ENCODE assay signal across 1 cellular context in the genomic region with DNA sequence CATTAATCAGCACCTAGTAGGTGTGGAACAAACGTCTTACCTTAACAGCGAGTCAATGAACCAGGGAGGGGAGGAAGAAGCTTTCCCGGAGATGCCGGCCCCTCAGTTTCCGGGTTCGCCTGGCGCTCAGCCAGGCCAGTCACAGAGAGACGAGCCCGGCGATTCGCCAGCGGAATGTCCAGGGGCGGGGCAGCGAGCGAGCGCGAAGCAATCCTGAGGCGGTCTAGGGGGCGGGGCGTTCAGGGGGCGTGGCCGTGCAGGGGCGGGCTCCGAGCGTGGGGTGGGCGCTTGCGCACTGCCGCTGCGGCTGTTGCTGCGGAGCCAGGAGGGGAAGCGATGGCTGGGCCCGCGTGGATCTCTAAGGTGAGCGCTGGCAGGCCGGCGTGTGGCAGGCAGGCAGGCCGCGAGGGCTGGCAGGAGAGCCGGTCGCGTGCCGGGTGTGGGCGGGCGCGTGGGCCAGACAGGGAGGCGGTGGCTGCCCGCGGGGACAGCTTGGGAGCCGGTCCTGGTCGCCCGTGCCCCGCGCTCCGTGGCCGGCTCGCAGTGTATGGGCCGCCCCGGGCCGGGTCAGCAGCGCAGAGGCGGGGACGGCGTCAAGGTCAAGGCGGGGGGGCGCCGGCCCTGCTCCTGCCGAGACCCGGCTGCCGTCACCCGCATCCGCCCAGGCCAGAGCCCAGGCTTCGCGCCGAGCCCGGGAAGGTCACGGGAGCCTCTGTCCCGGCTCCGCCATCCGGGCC.
TF ChIP-seq lines count a peak whose summit lies in the region.

TSS of gene IDH3A (plus strand) at position 295 of the 737 bp plus-strand sequence. CDS start at position 337, 42 bp downstream.

TF ChIP-seq in HepG2, 621 proteins besides CTCF, POLR2A, EP300 and RAD21 (continued from another document and continues in another):
- TF ChIP-seq ZBED4 (CRISPR knock-in tag; IDR thresholded peaks at IDR 0.05; ENCODE audit: borderline replicate concordance), result peak; percentile 51; the same call in 1 of the 2 replicates
- TF ChIP-seq ZNF652 (CRISPR knock-in tag; IDR thresholded peaks at IDR 0.05; ENCODE audit: borderline replicate concordance, low read depth), result no peak
- TF ChIP-seq TGIF2 (CRISPR knock-in tag; IDR thresholded peaks at IDR 0.05), result peak; percentile 81
- TF ChIP-seq MXD1 (CRISPR knock-in tag; IDR thresholded peaks at IDR 0.05), result no peak; the same call in 1 of the 2 replicates
- TF ChIP-seq ZSCAN12 (CRISPR knock-in tag; IDR thresholded peaks at IDR 0.05), result no peak
- no peak for TF ChIP-seq SMAD9 (CRISPR knock-in tag; IDR thresholded peaks at IDR 0.05)
- TF ChIP-seq ZNF18 (CRISPR knock-in tag; IDR thresholded peaks at IDR 0.05; ENCODE audit: insufficient replicate concordance), result no peak
- no peak for TF ChIP-seq ZNF546 (CRISPR knock-in tag; conservative IDR thresholded peaks at IDR 0.05)
- no peak for TF ChIP-seq SMAD3 (CRISPR knock-in tag; IDR thresholded peaks at IDR 0.05)
- TF ChIP-seq SMAD1 (CRISPR knock-in tag; IDR thresholded peaks at IDR 0.05; ENCODE audit: borderline replicate concordance, low read depth), result no peak
- TF ChIP-seq, protein P1, sequence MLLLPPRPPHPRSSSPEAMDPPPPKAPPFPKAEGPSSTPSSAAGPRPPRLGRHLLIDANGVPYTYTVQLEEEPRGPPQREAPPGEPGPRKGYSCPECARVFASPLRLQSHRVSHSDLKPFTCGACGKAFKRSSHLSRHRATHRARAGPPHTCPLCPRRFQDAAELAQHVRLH (CRISPR knock-in tag; IDR thresholded peaks at IDR 0.05; ENCODE audit: borderline replicate concordance, low read depth), result no peak
- no peak for TF ChIP-seq ZNF335 (CRISPR knock-in tag; IDR thresholded peaks at IDR 0.05)
- no peak for TF ChIP-seq SOX13 (IDR thresholded peaks at IDR 0.05)
- no peak for TF ChIP-seq SOX13 (CRISPR knock-in tag; conservative IDR thresholded peaks at IDR 0.05 in 1 of 2, IDR thresholded peaks at IDR 0.05 in 1 of 2)
- no peak for TF ChIP-seq MED13 (CRISPR knock-in tag; IDR thresholded peaks at IDR 0.05)
- TF ChIP-seq ZNF275 (CRISPR knock-in tag; IDR thresholded peaks at IDR 0.05; ENCODE audit: borderline replicate concordance), result no peak
- no peak for TF ChIP-seq SRF (IDR thresholded peaks at IDR 0.05; ENCODE audit: low read depth, low read length)
- no peak for TF ChIP-seq CBX5 (CRISPR knock-in tag; IDR thresholded peaks at IDR 0.05; ENCODE audit: borderline replicate concordance)
- no peak for TF ChIP-seq ZNF256 (CRISPR knock-in tag; conservative IDR thresholded peaks at IDR 0.05)
- no peak for TF ChIP-seq ZNF280B (CRISPR knock-in tag; IDR thresholded peaks at IDR 0.05; ENCODE audit: borderline replicate concordance)
- no peak for TF ChIP-seq ZNF205 (CRISPR knock-in tag; IDR thresholded peaks at IDR 0.05)
- TF ChIP-seq HIVEP1 (CRISPR knock-in tag; IDR thresholded peaks at IDR 0.05), result no peak
- TF ChIP-seq ZNF607 (CRISPR knock-in tag; IDR thresholded peaks at IDR 0.05; ENCODE audit: borderline replicate concordance), result no peak; the same call in none of the 2 replicates
- TF ChIP-seq BCL6 (CRISPR knock-in tag; IDR thresholded peaks at IDR 0.05), result no peak
- TF ChIP-seq ZNF660 (CRISPR knock-in tag; IDR thresholded peaks at IDR 0.05; ENCODE audit: borderline replicate concordance, low read depth), result no peak
- no peak for TF ChIP-seq ZNF674 (CRISPR knock-in tag; IDR thresholded peaks at IDR 0.05; ENCODE audit: low read depth)
- TF ChIP-seq ZSCAN31 (CRISPR knock-in tag; IDR thresholded peaks at IDR 0.05; ENCODE audit: low read depth), result peak; percentile 86; the same call in 1 of the 2 replicates
- no peak for TF ChIP-seq ZNF577 (CRISPR knock-in tag; IDR thresholded peaks at IDR 0.05; ENCODE audit: borderline replicate concordance, low read depth)
- peak; percentile 58; the same call in 1 of the 2 replicates for TF ChIP-seq ZNF605 (CRISPR knock-in tag; IDR thresholded peaks at IDR 0.05)
- no peak for TF ChIP-seq SRSF9 (IDR thresholded peaks at IDR 0.05; ENCODE audit: borderline replicate concordance, insufficient read depth, low read depth, low read length, poor library complexity, severe bottlenecking)
- no peak for TF ChIP-seq ZNF761 (CRISPR knock-in tag; conservative IDR thresholded peaks at IDR 0.05)
- TF ChIP-seq WIZ (CRISPR knock-in tag; IDR thresholded peaks at IDR 0.05), result no peak
- no peak for TF ChIP-seq GRHL1 (CRISPR knock-in tag; conservative IDR thresholded peaks at IDR 0.05)
- TF ChIP-seq ZSCAN22 (CRISPR knock-in tag; IDR thresholded peaks at IDR 0.05), result no peak
- TF ChIP-seq ATF1 (CRISPR knock-in tag; IDR thresholded peaks at IDR 0.05), result no peak
- no peak for TF ChIP-seq FOSL1 (CRISPR knock-in tag; IDR thresholded peaks at IDR 0.05; ENCODE audit: borderline replicate concordance)
- no peak for TF ChIP-seq ZNF550 (CRISPR knock-in tag; IDR thresholded peaks at IDR 0.05; ENCODE audit: borderline replicate concordance)
- no peak for TF ChIP-seq NR2F6 (IDR thresholded peaks at IDR 0.05)
- TF ChIP-seq NR2F6 (CRISPR knock-in tag; IDR thresholded peaks at IDR 0.05), result no peak
- TF ChIP-seq RARG (CRISPR knock-in tag; IDR thresholded peaks at IDR 0.05; ENCODE audit: low read depth), result no peak
- TF ChIP-seq, protein P2, sequence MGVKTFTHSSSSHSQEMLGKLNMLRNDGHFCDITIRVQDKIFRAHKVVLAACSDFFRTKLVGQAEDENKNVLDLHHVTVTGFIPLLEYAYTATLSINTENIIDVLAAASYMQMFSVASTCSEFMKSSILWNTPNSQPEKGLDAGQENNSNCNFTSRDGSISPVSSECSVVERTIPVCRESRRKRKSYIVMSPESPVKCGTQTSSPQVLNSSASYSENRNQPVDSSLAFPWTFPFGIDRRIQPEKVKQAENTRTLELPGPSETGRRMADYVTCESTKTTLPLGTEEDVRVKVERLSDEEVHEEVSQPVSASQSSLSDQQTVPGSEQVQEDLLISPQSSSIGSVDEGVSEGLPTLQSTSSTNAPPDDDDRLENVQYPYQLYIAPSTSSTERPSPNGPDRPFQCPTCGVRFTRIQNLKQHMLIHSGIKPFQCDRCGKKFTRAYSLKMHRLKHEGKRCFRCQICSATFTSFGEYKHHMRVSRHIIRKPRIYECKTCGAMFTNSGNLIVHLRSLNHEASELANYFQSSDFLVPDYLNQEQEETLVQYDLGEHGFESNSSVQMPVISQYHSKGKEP (CRISPR knock-in tag; IDR thresholded peaks at IDR 0.05), result no peak
- no peak for TF ChIP-seq GPN1 (CRISPR knock-in tag; IDR thresholded peaks at IDR 0.05; ENCODE audit: borderline replicate concordance)
- no peak for TF ChIP-seq SNAPC2 (CRISPR knock-in tag; IDR thresholded peaks at IDR 0.05)
- TF ChIP-seq ZNF883 (CRISPR knock-in tag; IDR thresholded peaks at IDR 0.05; ENCODE audit: not compliant biosample characterization), result no peak
- no peak for TF ChIP-seq ZNF704 (CRISPR knock-in tag; IDR thresholded peaks at IDR 0.05; ENCODE audit: borderline replicate concordance)
- no peak for TF ChIP-seq KLF9 (CRISPR knock-in tag; IDR thresholded peaks at IDR 0.05; ENCODE audit: low read depth)
- no peak for TF ChIP-seq KDM3A (CRISPR knock-in tag; IDR thresholded peaks at IDR 0.05; ENCODE audit: low read depth)
- TF ChIP-seq, protein P3, sequence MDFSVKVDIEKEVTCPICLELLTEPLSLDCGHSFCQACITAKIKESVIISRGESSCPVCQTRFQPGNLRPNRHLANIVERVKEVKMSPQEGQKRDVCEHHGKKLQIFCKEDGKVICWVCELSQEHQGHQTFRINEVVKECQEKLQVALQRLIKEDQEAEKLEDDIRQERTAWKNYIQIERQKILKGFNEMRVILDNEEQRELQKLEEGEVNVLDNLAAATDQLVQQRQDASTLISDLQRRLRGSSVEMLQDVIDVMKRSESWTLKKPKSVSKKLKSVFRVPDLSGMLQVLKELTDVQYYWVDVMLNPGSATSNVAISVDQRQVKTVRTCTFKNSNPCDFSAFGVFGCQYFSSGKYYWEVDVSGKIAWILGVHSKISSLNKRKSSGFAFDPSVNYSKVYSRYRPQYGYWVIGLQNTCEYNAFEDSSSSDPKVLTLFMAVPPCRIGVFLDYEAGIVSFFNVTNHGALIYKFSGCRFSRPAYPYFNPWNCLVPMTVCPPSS (IDR thresholded peaks at IDR 0.05), result no peak
- no peak for TF ChIP-seq KDM6A (CRISPR knock-in tag; IDR thresholded peaks at IDR 0.05; ENCODE audit: low read depth)
- no peak for TF ChIP-seq MBNL3 (CRISPR knock-in tag; conservative IDR thresholded peaks at IDR 0.05)
- peak; percentile 58; the same call in 1 of the 2 replicates for TF ChIP-seq TARDBP (CRISPR knock-in tag; IDR thresholded peaks at IDR 0.05)
- no peak for TF ChIP-seq TCF7L2 (IDR thresholded peaks at IDR 0.05; ENCODE audit: low read depth, low read length)
- peak; percentile 46; the same call in 1 of the 2 replicates for TF ChIP-seq TBX2 (CRISPR knock-in tag; IDR thresholded peaks at IDR 0.05; ENCODE audit: borderline replicate concordance)
